22 cellular contexts compared by ENCODE assay signal in genomic region chr18:60176271-60176670, GRCh38.
"Had no signal": no experiment of that assay in that cellular context is flagged by ENCODE, and none has a peak within 500 bp of the region (broad histone marks: within the 10 kb centered on the region; RNA-seq: fewer than 3 reads in every experiment).

No MANE protein-coding gene starts in this region.

- H3K9me3 ChIP-seq: lower lobe of right lung, ovary, psoas muscle, right atrium auricular region, tibial artery, upper lobe of right lung had no signal

- H3K4me1 ChIP-seq: left lung, lower lobe of right lung, psoas muscle, right atrium auricular region, stomach, tibial artery, upper lobe of right lung had no signal

- H3K27me3 ChIP-seq: left lung, ovary, right atrium auricular region, stomach, tibial artery, upper lobe of right lung had no signal

- H3K4me3 ChIP-seq: coronary artery, left lung, lower lobe of right lung, ovary, psoas muscle, right atrium auricular region, smooth muscle cell, stomach, tibial artery, upper lobe of right lung had no signal

- H3K36me3 ChIP-seq: left lung, lower lobe of right lung, ovary, right atrium auricular region, stomach, tibial artery, upper lobe of right lung had no signal

- H3K4me2 ChIP-seq: smooth muscle cell had no signal

- DNase-seq: activated B cell treated with CpG ODN at 0.5 μM for 24 hours; activated CD4-positive, alpha-beta T cell treated with anti-CD3 and anti-CD28 coated beads for 36 hours; activated effector memory CD4-positive, alpha-beta T cell treated with Interleukin-2 at 50 U/mL for 16 hours; activated naive CD4-positive, alpha-beta T cell treated with Interleukin-2 at 50 U/mL for 16 hours; activated T-cell treated with anti-CD3 and anti-CD28 coated beads for 4 hours; anterior cingulate cortex; effector memory CD8-positive, alpha-beta T cell; left lung; lower lobe of right lung; naive B cell; nephron progenitor cell; ovary; psoas muscle; stimulated activated CD4-positive, alpha-beta T cell treated with anti-CD3 and anti-CD28 coated beads, Interleukin-1b, Interleukin-23, amount 100 ng/mL, for 48 hours; stimulated activated naive B cell treated with anti-CD40 and anti-IgM and Interleukin-4, amounts not matched to agents 10 μg/mL and 1 μg/mL and 100 μg/mL, for 72 hours; stomach; T-helper 1 cell; tibial artery; upper lobe of right lung had no signal
